Comparison of ENCODE assay signal across 30 cellular contexts in genomic region chr1:223558512-223558911, GRCh38.
"Had no signal": no experiment of that assay in that cellular context is flagged by ENCODE, and none has a peak within 500 bp of the region (broad histone marks: within the 10 kb centered on the region; RNA-seq: fewer than 3 reads in every experiment).

No MANE protein-coding gene starts in this region.

- H3K4me1 Mint-ChIP-seq: immature natural killer cell; naive B cell; stimulated activated effector memory CD8-positive, alpha-beta T cell treated with anti-CD3 and anti-CD28 coated beads, Interleukin-12 subunit alpha, Interleukin-12 subunit beta, amount 100 ng/mL, for 72 hours had no signal

- H3K4me3 ChIP-seq: left lung, lower lobe of right lung, pancreas, prostate gland, sigmoid colon, spleen, suprapubic skin, thoracic aorta, tibial artery, uterus had no signal

- H3K9me3 ChIP-seq: left lung, lower lobe of right lung, pancreas, prostate gland, sigmoid colon, spleen, suprapubic skin, thoracic aorta, tibial artery, uterus had no signal

- H3K9me3 Mint-ChIP-seq: immature natural killer cell; mesothelial cell of epicardium; naive B cell; natural killer cell treated with Interleukin-12 subunit alpha and Interleukin-12 subunit beta and Interleukin-15 and Interleukin-18, amount 100 ng/mL, for 72 hours; stimulated activated effector memory CD8-positive, alpha-beta T cell treated with anti-CD3 and anti-CD28 coated beads, Interleukin-12 subunit alpha, Interleukin-12 subunit beta, amount 100 ng/mL, for 72 hours; stimulated activated naive CD8-positive, alpha-beta T cell treated with anti-CD3 and anti-CD28 coated beads, Interleukin-15, Interleukin-2, amounts not matched to agents 100 ng/mL and 50 ng/mL, for 24 hours had no signal

- ATAC-seq: left colon; left lung; lower lobe of right lung; pancreas; right cardiac atrium; stimulated activated effector memory CD8-positive, alpha-beta T cell treated with anti-CD3 and anti-CD28 coated beads, Interleukin-12 subunit alpha, Interleukin-12 subunit beta, amount 100 ng/mL, for 72 hours had no signal

- H3K27ac Mint-ChIP-seq: immature natural killer cell; mesothelial cell of epicardium; naive B cell; natural killer cell treated with Interleukin-12 subunit alpha and Interleukin-12 subunit beta and Interleukin-15 and Interleukin-18, amount 100 ng/mL, for 72 hours; stimulated activated effector memory CD8-positive, alpha-beta T cell treated with anti-CD3 and anti-CD28 coated beads, Interleukin-12 subunit alpha, Interleukin-12 subunit beta, amount 100 ng/mL, for 72 hours; stimulated activated naive CD8-positive, alpha-beta T cell treated with anti-CD3 and anti-CD28 coated beads, Interleukin-15, Interleukin-2, amounts not matched to agents 100 ng/mL and 50 ng/mL, for 24 hours had no signal

- H3K27me3 ChIP-seq: left lung, pancreas, sigmoid colon, spleen, suprapubic skin, tibial artery, uterus had no signal

- H3K27ac ChIP-seq: left lung, lower lobe of right lung, pancreas, prostate gland, sigmoid colon, spleen, suprapubic skin, thoracic aorta, tibial artery, uterus had no signal

- H3K27me3 Mint-ChIP-seq: naive B cell; stimulated activated naive CD8-positive, alpha-beta T cell treated with anti-CD3 and anti-CD28 coated beads, Interleukin-15, Interleukin-2, amounts not matched to agents 100 ng/mL and 50 ng/mL, for 24 hours had no signal

- DNase-seq: hypothalamus; immature natural killer cell; kidney; left colon; left lung; lower lobe of right lung; mammary epithelial cell; mesendoderm; naive B cell; nucleus accumbens; pancreas; posterior cingulate gyrus; retina; right cardiac atrium; sigmoid colon; small intestine; spleen; stimulated activated CD4-positive, alpha-beta T cell treated with anti-CD3 and anti-CD28 coated beads, Interleukin-4, amount 100 ng/mL, for 24 hours; stimulated activated naive CD4-positive, alpha-beta T cell; tibial artery; trophoblast cell; uterus had no signal

- H3K36me3 ChIP-seq: left lung, lower lobe of right lung, pancreas, prostate gland, sigmoid colon, spleen, suprapubic skin, thoracic aorta, tibial artery, uterus had no signal

- H3K4me1 ChIP-seq: left lung, lower lobe of right lung, pancreas, prostate gland, sigmoid colon, spleen, suprapubic skin, tibial artery, uterus had no signal

- FAIRE-seq: islet of Langerhans, kidney, pancreas, small intestine had no signal

- H3K36me3 Mint-ChIP-seq: immature natural killer cell; mesothelial cell of epicardium; naive B cell; natural killer cell treated with Interleukin-12 subunit alpha and Interleukin-12 subunit beta and Interleukin-15 and Interleukin-18, amount 100 ng/mL, for 72 hours; stimulated activated effector memory CD8-positive, alpha-beta T cell treated with anti-CD3 and anti-CD28 coated beads, Interleukin-12 subunit alpha, Interleukin-12 subunit beta, amount 100 ng/mL, for 72 hours had no signal

- H3K4me3 Mint-ChIP-seq: immature natural killer cell; mesothelial cell of epicardium; naive B cell; natural killer cell treated with Interleukin-12 subunit alpha and Interleukin-12 subunit beta and Interleukin-15 and Interleukin-18, amount 100 ng/mL, for 72 hours; stimulated activated effector memory CD8-positive, alpha-beta T cell treated with anti-CD3 and anti-CD28 coated beads, Interleukin-12 subunit alpha, Interleukin-12 subunit beta, amount 100 ng/mL, for 72 hours; stimulated activated naive CD8-positive, alpha-beta T cell treated with anti-CD3 and anti-CD28 coated beads, Interleukin-15, Interleukin-2, amounts not matched to agents 100 ng/mL and 50 ng/mL, for 24 hours had no signal
